In the genomic region with DNA sequence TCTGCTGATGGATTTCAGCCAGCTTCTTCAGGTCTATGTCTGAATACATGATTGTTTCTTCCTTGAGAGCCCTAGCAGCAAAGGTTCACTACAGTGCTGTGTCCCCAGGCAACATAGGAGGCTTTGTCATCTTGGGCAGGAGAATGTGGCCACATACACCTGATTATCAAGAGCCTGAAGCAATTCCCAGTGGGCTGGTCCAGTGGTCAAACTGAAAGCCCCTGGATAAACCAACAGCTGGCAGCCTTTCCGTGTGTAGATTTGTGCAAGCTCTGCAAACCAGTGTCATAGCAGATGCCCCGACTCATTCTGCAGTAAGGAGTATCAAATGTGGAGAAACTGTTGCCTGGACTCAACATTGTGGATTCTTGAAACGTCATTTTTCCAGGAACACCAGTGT, we compare ENCODE assay signal across 19 cellular contexts.
"Had no signal": no experiment of that assay in that cellular context is flagged by ENCODE, and none has a peak within 500 bp of the region (broad histone marks: within the 10 kb centered on the region; RNA-seq: fewer than 3 reads in every experiment).

No MANE protein-coding gene starts in this region.

- H3K9me3 ChIP-seq: gastrocnemius medialis, left ventricle myocardium inferior, lower lobe of right lung, suprapubic skin, thyroid gland had no signal

- H3K27me3 ChIP-seq: gastrocnemius medialis, thyroid gland had no signal

- H3K27ac ChIP-seq: gastrocnemius medialis, left ventricle myocardium inferior, lower lobe of right lung, suprapubic skin, thyroid gland had no signal

- H3K36me3 ChIP-seq: gastrocnemius medialis, left ventricle myocardium inferior, lower lobe of right lung, suprapubic skin, thyroid gland had no signal

- ATAC-seq: esophagus mucosa; gastrocnemius medialis; left cardiac atrium; lower lobe of right lung; naive thymus-derived CD4-positive, alpha-beta T cell; right cardiac atrium; stimulated activated effector memory CD8-positive, alpha-beta T cell treated with anti-CD3 and anti-CD28 coated beads, Interleukin-12 subunit alpha, Interleukin-12 subunit beta, amount 100 ng/mL, for 72 hours; stimulated activated naive CD8-positive, alpha-beta T cell treated with anti-CD3 and anti-CD28 coated beads, Interleukin-15, Interleukin-2, amounts not matched to agents 100 U/mL and 50 U/mL, for 24 hours had no signal

- H3K4me3 ChIP-seq: gastrocnemius medialis, left ventricle myocardium inferior, lower lobe of right lung, suprapubic skin, thyroid gland had no signal

- DNase-seq: effector memory CD4-positive, alpha-beta T cell; glutamatergic neuron; kidney; left cardiac atrium; left ventricle myocardium inferior; lower lobe of right lung; mesenchymal stem cell; midbrain; naive thymus-derived CD4-positive, alpha-beta T cell; nephron progenitor cell; right cardiac atrium; stimulated activated CD4-positive, alpha-beta T cell treated with anti-CD3 and anti-CD28 coated beads, Interleukin-4, amount 100 ng/mL, for 1 hour; stimulated activated CD8-positive, alpha-beta memory T cell treated with anti-CD3 and anti-CD28 coated beads, Interleukin-4, amount 100 ng/mL, for 48 hours; stimulated activated naive CD8-positive, alpha-beta T cell treated with anti-CD3 and anti-CD28 coated beads, Interleukin-15, Interleukin-2, amounts not matched to agents 100 U/mL and 50 U/mL, for 24 hours had no signal
